1 cellular context compared by ENCODE assay signal in genomic region chr11:125609545-125609944, GRCh38.
TF ChIP-seq lines count a peak whose summit lies in the region.

No MANE protein-coding gene starts in this region.

TF ChIP-seq in GM12878, 131 proteins besides CTCF, POLR2A, EP300 and RAD21:
- TF ChIP-seq ZBTB33 (IDR thresholded peaks at IDR 0.05) = no peak
- no peak for TF ChIP-seq TARDBP (IDR thresholded peaks at IDR 0.05; ENCODE audit: borderline replicate concordance)
- no peak for TF ChIP-seq CEBPZ (IDR thresholded peaks at IDR 0.05; ENCODE audit: low read depth, low read length)
- no peak for TF ChIP-seq MTA2 (IDR thresholded peaks at IDR 0.05; ENCODE audit: low read depth)
- TF ChIP-seq BCLAF1 (IDR thresholded peaks at IDR 0.05) = no peak
- TF ChIP-seq ETV6 (conservative IDR thresholded peaks at IDR 0.05 in 1 of 2, IDR thresholded peaks at IDR 0.05 in 1 of 2; ENCODE audit: borderline replicate concordance in 1 of 2, low read depth in 1 of 2) = no peak
- no peak for TF ChIP-seq HDAC6 (IDR thresholded peaks at IDR 0.05; ENCODE audit: unreplicated experiment)
- no peak for TF ChIP-seq CBFB (IDR thresholded peaks at IDR 0.05; ENCODE audit: low read depth)
- no peak for TF ChIP-seq PML (IDR thresholded peaks at IDR 0.05; ENCODE audit: low read length)
- TF ChIP-seq FOS (IDR thresholded peaks at IDR 0.05; ENCODE audit: borderline replicate concordance, extremely low read depth, insufficient read length) = no peak
- TF ChIP-seq PRDM15 (CRISPR knock-in tag; IDR thresholded peaks at IDR 0.05) = no peak
- no peak for TF ChIP-seq IRF5 (IDR thresholded peaks at IDR 0.05; ENCODE audit: borderline replicate concordance)
- no peak for TF ChIP-seq BCL11A (IDR thresholded peaks at IDR 0.05; ENCODE audit: low read depth, low read length)
- TF ChIP-seq RAD51 (IDR thresholded peaks at IDR 0.05) = no peak
- no peak for TF ChIP-seq RFX5 (IDR thresholded peaks at IDR 0.05; ENCODE audit: low read depth, low read length)
- TF ChIP-seq NFIC (IDR thresholded peaks at IDR 0.05; ENCODE audit: low read depth, low read length) = no peak
- TF ChIP-seq SRF (IDR thresholded peaks at IDR 0.05; ENCODE audit: low read depth in 2 of 2, low read length in 2 of 2) = no peak
- no peak for TF ChIP-seq ASH2L (IDR thresholded peaks at IDR 0.05; ENCODE audit: borderline replicate concordance, low read depth)
